Comparison of ENCODE assay signal across 8 cellular contexts in the genomic region with DNA sequence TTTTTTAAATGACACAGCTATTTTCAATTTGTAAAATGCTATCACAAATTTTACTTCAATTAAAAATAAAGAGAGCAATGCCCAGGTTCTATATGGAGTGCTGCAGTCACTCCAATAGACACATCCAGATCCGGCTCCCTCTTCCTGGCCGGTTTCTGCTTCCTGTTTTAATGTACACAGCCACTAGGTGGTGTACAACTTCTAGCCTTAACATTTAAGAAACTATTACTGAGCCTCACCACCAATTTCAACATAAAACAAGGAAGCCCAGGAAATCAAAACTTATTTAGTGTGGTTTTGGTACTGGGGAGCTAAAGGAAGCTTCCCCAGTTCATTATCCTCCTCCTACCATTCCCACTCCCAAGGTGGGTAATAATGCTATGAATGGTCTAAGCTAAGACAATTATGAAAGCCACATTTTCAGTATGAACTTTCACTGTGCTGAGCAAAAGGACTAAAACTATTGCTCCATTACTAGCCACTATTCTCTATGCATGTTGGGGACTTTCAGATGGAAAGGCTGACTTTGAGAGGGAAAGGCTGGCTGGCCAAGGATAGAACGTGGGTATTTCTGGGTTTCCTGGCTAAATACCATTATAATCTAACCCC. TPM values are rescaled to one million over a fixed set of nuclear protein-coding genes. Genes with fewer than 3 reads are reported as not detected.
A peak's percentile ranks its signal among the peaks of the same experiment; 100 is the strongest.
DNase-seq lines count a peak whose midpoint lies in the region; ATAC-seq and TF ChIP-seq lines count a peak whose summit lies in the region.

No MANE protein-coding gene starts in this region.

- no peaks in the 10 kb centered on the region for H3K27me3 ChIP-seq in HUES48 (ENCODE audit: control insufficient read depth, insufficient read depth, low read length)

- no peaks in the 10 kb centered on the region for H3K27me3 Mint-ChIP-seq in activated T-helper 1 cell treated with anti-CD3 and anti-CD28 coated beads, Interleukin-12 subunit alpha, Interleukin-12 subunit beta, Interleukin-2, Interleukin-4 antibody, amounts not matched to agents 30 ng/mL and 10 ng/mL and 1 ng/mL, durations not matched to agents 14 hours and 24 hours and 36 hours (ENCODE audit: insufficient read depth)
- H3K27me3 Mint-ChIP-seq in neural crest cell (ENCODE audit: low read depth): no peaks in the 10 kb centered on the region

- peak overlapping the region; percentile 4 for H3K27ac ChIP-seq in HUES48 (ENCODE audit: low read depth, low read length)

- peaks cover 50% of the 10 kb centered on the region for H3K36me3 Mint-ChIP-seq in activated T-helper 1 cell treated with anti-CD3 and anti-CD28 coated beads, Interleukin-12 subunit alpha, Interleukin-12 subunit beta, Interleukin-2, Interleukin-4 antibody, amounts not matched to agents 30 ng/mL and 10 ng/mL and 1 ng/mL, durations not matched to agents 14 hours and 24 hours and 36 hours (ENCODE audit: low read depth)
- peaks cover 29% of the 10 kb centered on the region for H3K36me3 Mint-ChIP-seq in neural crest cell (ENCODE audit: low read depth)

- no peaks in the 10 kb centered on the region for H3K9me3 Mint-ChIP-seq in activated T-helper 1 cell treated with anti-CD3 and anti-CD28 coated beads, Interleukin-12 subunit alpha, Interleukin-12 subunit beta, Interleukin-2, Interleukin-4 antibody, amounts not matched to agents 30 ng/mL and 10 ng/mL and 1 ng/mL, durations not matched to agents 14 hours and 24 hours and 36 hours
- peaks cover 6% of the 10 kb centered on the region for H3K9me3 Mint-ChIP-seq in neural crest cell

- H3K4me3 Mint-ChIP-seq in activated T-helper 1 cell treated with anti-CD3 and anti-CD28 coated beads, Interleukin-12 subunit alpha, Interleukin-12 subunit beta, Interleukin-2, Interleukin-4 antibody, amounts not matched to agents 30 ng/mL and 10 ng/mL and 1 ng/mL, durations not matched to agents 14 hours and 24 hours and 36 hours: no peak overlapping the region
- no peak overlapping the region for H3K4me3 Mint-ChIP-seq in neural crest cell

- H3K4me1 ChIP-seq in HUES48 (ENCODE audit: control insufficient read depth, insufficient read depth, low read length): no peaks in the 10 kb centered on the region

- peaks cover 20% of the 10 kb centered on the region for H3K9me3 ChIP-seq in HUES48 (ENCODE audit: control insufficient read depth, insufficient read depth, low read length)

- H3K4me3 ChIP-seq in HUES48 (ENCODE audit: low read depth, low read length) (no peak overlapping the region), fibroblast of the aortic adventitia (ENCODE audit: low read depth, low read length) (no peak overlapping the region)

- ATAC-seq in HG03457 (IDR thresholded peaks at IDR 0.05; ENCODE audit: unreplicated experiment) (no peak), HG03432 (IDR thresholded peaks at IDR 0.05; ENCODE audit: unreplicated experiment) (no peak)

- H3K9ac ChIP-seq in HUES48 (ENCODE audit: low read depth, low read length): no peak overlapping the region

- TF ChIP-seq CTCF in fibroblast of the aortic adventitia (IDR thresholded peaks at IDR 0.05; ENCODE audit: insufficient read depth, low read length) (peak; percentile 72), neural crest cell (conservative IDR thresholded peaks at IDR 0.05) (peak; percentile 90)

- peaks cover 85% of the 10 kb centered on the region for H3K36me3 ChIP-seq in HUES48 (ENCODE audit: control insufficient read depth, insufficient read depth, low read length)

- H3K27ac Mint-ChIP-seq in activated T-helper 1 cell treated with anti-CD3 and anti-CD28 coated beads, Interleukin-12 subunit alpha, Interleukin-12 subunit beta, Interleukin-2, Interleukin-4 antibody, amounts not matched to agents 30 ng/mL and 10 ng/mL and 1 ng/mL, durations not matched to agents 14 hours and 24 hours and 36 hours: peak overlapping the region; percentile 11
- H3K27ac Mint-ChIP-seq in neural crest cell (ENCODE audit: unreplicated experiment): no peak overlapping the region

- H3K4me1 Mint-ChIP-seq in activated T-helper 1 cell treated with anti-CD3 and anti-CD28 coated beads, Interleukin-12 subunit alpha, Interleukin-12 subunit beta, Interleukin-2, Interleukin-4 antibody, amounts not matched to agents 30 ng/mL and 10 ng/mL and 1 ng/mL, durations not matched to agents 14 hours and 24 hours and 36 hours (ENCODE audit: low read depth): peaks cover 21% of the 10 kb centered on the region
- H3K4me1 Mint-ChIP-seq in neural crest cell: no peaks in the 10 kb centered on the region

- intact Hi-C loops in activated T-helper 1 cell treated with anti-CD3 and anti-CD28 coated beads, Interleukin-12 subunit alpha, Interleukin-12 subunit beta, Interleukin-2, Interleukin-4 antibody, amounts not matched to agents 30 ng/mL and 10 ng/mL and 1 ng/mL, durations not matched to agents 14 hours and 24 hours and 36 hours (cut with micrococcal nuclease): loop anchor here (1.0 to 10.0 kb wide), 7 partner anchors 33 to 225 kb away; partner anchors contain the start of genes BOLA1 and VPS45

- peak; percentile 83 for DNase-seq in DMS53 (lab: John Stamatoyannopoulos, UW)
- peak; percentile 30 to 82 for DNase-seq in NOMO-1 (lab: John Stamatoyannopoulos, UW; ENCODE audit: unreplicated experiment in 2 of 2)
- DNase-seq in activated T-helper 1 cell treated with anti-CD3 and anti-CD28 coated beads, Interleukin-12 subunit alpha, Interleukin-12 subunit beta, Interleukin-2, Interleukin-4 antibody, amounts not matched to agents 30 ng/mL and 10 ng/mL and 1 ng/mL, durations not matched to agents 14 hours and 24 hours and 36 hours (ENCODE audit: low spot score): peak; percentile 29
- peak; percentile 90 for DNase-seq in fibroblast of the aortic adventitia (ENCODE audit: low read depth)
- DNase-seq in neural crest cell (ENCODE audit: low read depth, low spot score): peak; percentile 41

RNA-seq across cellular contexts. Expression of gene MTMR11, which starts 25.5 kb away (rescaled TPM):
- total RNA-seq in activated T-helper 1 cell treated with anti-CD3 and anti-CD28 coated beads, Interleukin-12 subunit alpha, Interleukin-12 subunit beta, Interleukin-2, Interleukin-4 antibody, amounts not matched to agents 30 ng/mL and 10 ng/mL and 1 ng/mL, durations not matched to agents 14 hours and 24 hours and 36 hours: 5.6 and 8.5 TPM in 2 replicates
- total RNA-seq in fibroblast of the aortic adventitia (ENCODE audit: low replicate concordance) (7.3 and 22.1 TPM in 2 replicates), neural crest cell (4.5 and 6.3 TPM in 2 replicates)

RNA-seq across cellular contexts. Expression of gene SF3B4, which starts 34.5 kb away (rescaled TPM):
- total RNA-seq in activated T-helper 1 cell treated with anti-CD3 and anti-CD28 coated beads, Interleukin-12 subunit alpha, Interleukin-12 subunit beta, Interleukin-2, Interleukin-4 antibody, amounts not matched to agents 30 ng/mL and 10 ng/mL and 1 ng/mL, durations not matched to agents 14 hours and 24 hours and 36 hours: 125 and 136 TPM in 2 replicates
- total RNA-seq in fibroblast of the aortic adventitia (ENCODE audit: low replicate concordance) (2.8 and 24.9 TPM in 2 replicates), neural crest cell (90.9 and 95.3 TPM in 2 replicates)

RNA-seq across cellular contexts. Expression of gene SV2A, which starts 44.5 kb away (rescaled TPM):
- total RNA-seq in activated T-helper 1 cell treated with anti-CD3 and anti-CD28 coated beads, Interleukin-12 subunit alpha, Interleukin-12 subunit beta, Interleukin-2, Interleukin-4 antibody, amounts not matched to agents 30 ng/mL and 10 ng/mL and 1 ng/mL, durations not matched to agents 14 hours and 24 hours and 36 hours: 17.3 and 18.6 TPM in 2 replicates
- total RNA-seq in fibroblast of the aortic adventitia (ENCODE audit: low replicate concordance) (17.4 and 25.0 TPM in 2 replicates), neural crest cell (48.4 and 49.5 TPM in 2 replicates)

RNA-seq across cellular contexts. Expression of gene OTUD7B, which starts 48.4 kb away (rescaled TPM):
- 41.1 and 41.8 TPM in 2 replicates for total RNA-seq in activated T-helper 1 cell treated with anti-CD3 and anti-CD28 coated beads, Interleukin-12 subunit alpha, Interleukin-12 subunit beta, Interleukin-2, Interleukin-4 antibody, amounts not matched to agents 30 ng/mL and 10 ng/mL and 1 ng/mL, durations not matched to agents 14 hours and 24 hours and 36 hours
- total RNA-seq in fibroblast of the aortic adventitia (ENCODE audit: low replicate concordance): 17.7 and 41.7 TPM in 2 replicates
- total RNA-seq in neural crest cell: 27.7 and 28.3 TPM in 2 replicates

Comparison
In these comparisons a context has a peak if more than half of its experiments do, and no peak if none do; other contexts are left out.
1. DNase-seq: peak in every context shown above with its lines; median percentile 90 in fibroblast of the aortic adventitia; 83 in DMS53; 56 in NOMO-1; 41 in neural crest cell; 29 in activated T-helper 1 cell treated with anti-CD3 and anti-CD28 coated beads, Interleukin-12 subunit alpha, Interleukin-12 subunit beta, Interleukin-2, Interleukin-4 antibody, amounts not matched to agents 30 ng/mL and 10 ng/mL and 1 ng/mL, durations not matched to agents 14 hours and 24 hours and 36 hours.